ENCODE assay signal across 1 cellular context in genomic region chr15:77027111-77027696, GRCh38.
A peak's percentile ranks its signal among the peaks of the same experiment; 100 is the strongest.
TF ChIP-seq lines count a peak whose summit lies in the region.

No MANE protein-coding gene starts in this region.

TF ChIP-seq in HEK293, 187 proteins besides CTCF, POLR2A, EP300 and RAD21:
- TF ChIP-seq ZNF248 (tag by site-specific recombination; IDR thresholded peaks at IDR 0.05) (no peak), ZFHX2 (tag by site-specific recombination; conservative IDR thresholded peaks at IDR 0.05) (peak; percentile 99), ZNF433 (tag by site-specific recombination; IDR thresholded peaks at IDR 0.05; ENCODE audit: low read depth) (no peak), EGR2 (tag by site-specific recombination; IDR thresholded peaks at IDR 0.05; ENCODE audit: low read depth) (peak; percentile 95)
